In the genomic region with DNA sequence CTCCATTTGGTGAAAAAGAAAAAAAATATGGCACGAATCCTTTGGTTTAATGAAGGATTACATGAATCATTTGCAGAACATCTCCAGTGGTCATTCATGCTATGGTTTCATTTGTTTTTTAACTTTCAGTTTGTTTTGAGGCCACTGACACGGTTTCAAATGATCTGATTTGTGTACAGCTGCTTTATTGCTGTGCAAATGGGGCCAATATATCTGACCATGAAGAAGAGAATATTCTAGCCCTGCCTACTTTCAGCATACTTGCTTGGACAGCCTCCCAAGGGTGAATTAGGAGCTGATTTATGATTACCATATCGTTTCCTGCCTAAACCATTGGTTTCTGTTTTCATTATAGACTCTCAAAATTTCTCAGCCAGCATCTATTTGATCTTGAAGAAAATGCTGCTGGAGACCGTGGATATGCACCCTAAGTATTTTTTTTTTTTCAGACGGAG, we compare ENCODE assay signal across 9 cellular contexts. TPM values are rescaled to one million over a fixed set of nuclear protein-coding genes. Genes with fewer than 3 reads are reported as not detected.
DNase-seq lines count a peak whose midpoint lies in the region; ATAC-seq and TF ChIP-seq lines count a peak whose summit lies in the region.
"Had no signal": no experiment of that assay in that cellular context is flagged by ENCODE, and none has a peak within 500 bp of the region (broad histone marks: within the 10 kb centered on the region; RNA-seq: fewer than 3 reads in every experiment).

No MANE protein-coding gene starts in this region.

- no peaks in the 10 kb centered on the region for H3K27me3 Mint-ChIP-seq in activated T-cell treated with anti-CD3 and anti-CD28 coated beads, Interleukin-2, amount 50 U/mL, for 72 hours (ENCODE audit: low read depth)
- peaks cover 0 to 6% (median 0%) of the 10 kb centered on the region in 5 donors for H3K27me3 Mint-ChIP-seq in naive thymus-derived CD4-positive, alpha-beta T cell

- no peaks in the 10 kb centered on the region for H3K9me3 ChIP-seq in thoracic aorta
- H3K9me3 ChIP-seq in naive thymus-derived CD4-positive, alpha-beta T cell (ENCODE audit: control insufficient read depth in 2 of 3, low read length in 3 of 3) = no peaks in the 10 kb centered on the region

- H3K4me1 ChIP-seq in thoracic aorta (ENCODE audit: control insufficient read depth in 1 of 2, low read depth in 2 of 2) = peaks cover 27 to 69% of the 10 kb centered on the region in 2 donors
- no peaks in the 10 kb centered on the region for H3K4me1 ChIP-seq in naive thymus-derived CD4-positive, alpha-beta T cell (ENCODE audit: control insufficient read depth in 2 of 2, insufficient read depth in 2 of 2, low read length in 2 of 2)

- peaks cover 2 to 4% of the 10 kb centered on the region in 2 donors for H3K9me3 Mint-ChIP-seq in activated T-cell treated with anti-CD3 and anti-CD28 coated beads, Interleukin-2, amount 50 U/mL, for 72 hours
- H3K9me3 Mint-ChIP-seq in naive thymus-derived CD4-positive, alpha-beta T cell = peaks cover 0 to 4% (median 0%) of the 10 kb centered on the region in 11 donors
- H3K9me3 Mint-ChIP-seq: CD8-positive, alpha-beta T cell had no signal

- no peak overlapping the region for H3K27ac Mint-ChIP-seq in activated T-cell treated with anti-CD3 and anti-CD28 coated beads, Interleukin-2, amount 50 U/mL, for 72 hours
- no peak overlapping the region for H3K27ac Mint-ChIP-seq in naive thymus-derived CD4-positive, alpha-beta T cell
- H3K27ac Mint-ChIP-seq: CD8-positive, alpha-beta T cell had no signal

- no peak for TF ChIP-seq CTCF in thoracic aorta (IDR thresholded peaks at IDR 0.05)

- peaks cover 26% of the 10 kb centered on the region for H3K4me1 Mint-ChIP-seq in activated T-cell treated with anti-CD3 and anti-CD28 coated beads, Interleukin-2, amount 50 U/mL, for 72 hours (ENCODE audit: low read depth)
- peaks cover 0 to 10% (median 0%) of the 10 kb centered on the region in 7 donors for H3K4me1 Mint-ChIP-seq in naive thymus-derived CD4-positive, alpha-beta T cell

- peaks cover 30% of the 10 kb centered on the region for H3K36me3 ChIP-seq in thoracic aorta
- H3K36me3 ChIP-seq in naive thymus-derived CD4-positive, alpha-beta T cell (ENCODE audit: control insufficient read depth in 2 of 3, insufficient read depth in 3 of 3, low read length in 3 of 3) = no peaks in the 10 kb centered on the region

- POLR2A ChIA-PET in naive thymus-derived CD4-positive, alpha-beta T cell (lab: Charles Lee) = no interaction called here

- H3K27me3 ChIP-seq in thoracic aorta (replicated peaks; ENCODE audit: insufficient read depth) = no peaks in the 10 kb centered on the region
- H3K27me3 ChIP-seq in naive thymus-derived CD4-positive, alpha-beta T cell (ENCODE audit: control insufficient read depth in 2 of 2, insufficient read depth in 2 of 2, low read length in 2 of 2) = no peaks in the 10 kb centered on the region

- H3K36me3 Mint-ChIP-seq in activated T-cell treated with anti-CD3 and anti-CD28 coated beads, Interleukin-2, amount 50 U/mL, for 72 hours (ENCODE audit: insufficient read depth in 2 of 2) = no peaks in the 10 kb centered on the region
- peaks cover 0 to 8% (median 0%) of the 10 kb centered on the region in 5 donors for H3K36me3 Mint-ChIP-seq in naive thymus-derived CD4-positive, alpha-beta T cell
- H3K36me3 Mint-ChIP-seq: CD8-positive, alpha-beta T cell had no signal

- peak overlapping the region; percentile 61 for H3K27ac ChIP-seq in cingulate gyrus (ENCODE audit: low read depth, low read length)
- peak overlapping the region; percentile 48 to 64 for H3K27ac ChIP-seq in thoracic aorta
- no peak overlapping the region for H3K27ac ChIP-seq in naive thymus-derived CD4-positive, alpha-beta T cell (ENCODE audit: low read depth, low read length)

- intact Hi-C loops in naive thymus-derived CD4-positive, alpha-beta T cell (cut with micrococcal nuclease) = no loop called here

- peak; percentile 41 to 47 for ATAC-seq in activated T-cell treated with anti-CD3 and anti-CD28 coated beads, Interleukin-2, amount 50 U/mL, for 72 hours (replicated peaks in 1 of 2)
- ATAC-seq in HG02981 (IDR thresholded peaks at IDR 0.05; ENCODE audit: unreplicated experiment) = peak; percentile 67
- ATAC-seq in thoracic aorta (ENCODE audit: insufficient number of reproducible peaks, low FRiP score, low read depth) = no peak
- ATAC-seq in naive thymus-derived CD4-positive, alpha-beta T cell = no peak
- ATAC-seq: CD8-positive, alpha-beta T cell had no signal

- in situ Hi-C loops in KBM-7 (cut with MboI; ENCODE audit: low pct_unique_long_range_greater_than_20kb, low sequenced_read_pairs) = no loop called here

- CTCF ChIA-PET in naive thymus-derived CD4-positive, alpha-beta T cell (lab: Charles Lee) = interaction anchor here (0.6 kb wide), 1 partner anchor 33 kb away, joined by 4 read pairs; no protein-coding TSS in a partner anchor

- DNase-seq in activated T-cell treated with anti-CD3 and anti-CD28 coated beads, Interleukin-2, amount 50 U/mL, for 72 hours = no peak
- DNase-seq in activated T-cell treated with anti-CD3 and anti-CD28 coated beads for 4 hours = no peak
- no peak for DNase-seq in thoracic aorta (ENCODE audit: low spot score)
- DNase-seq in KBM-7 = no peak
- no peak for DNase-seq in naive thymus-derived CD4-positive, alpha-beta T cell
- DNase-seq in NCI-H2227 (lab: John Stamatoyannopoulos, UW; ENCODE audit: unreplicated experiment) = no peak
- DNase-seq: CD8-positive, alpha-beta T cell had no signal

- peak overlapping the region; percentile 50 for H3K4me3 ChIP-seq in thoracic aorta
- no peak overlapping the region for H3K4me3 ChIP-seq in naive thymus-derived CD4-positive, alpha-beta T cell (ENCODE audit: low read length)

- H3K4me3 Mint-ChIP-seq in activated T-cell treated with anti-CD3 and anti-CD28 coated beads, Interleukin-2, amount 50 U/mL, for 72 hours = peak overlapping the region; percentile 8 to 50
- peak overlapping the region in 2 of 10 donors; percentile 12 for H3K4me3 Mint-ChIP-seq in naive thymus-derived CD4-positive, alpha-beta T cell
- H3K4me3 Mint-ChIP-seq: CD8-positive, alpha-beta T cell had no signal

RNA-seq across cellular contexts. Expression of a gene that starts 30.7 kb away (rescaled TPM):
- not detected for total RNA-seq in activated T-cell treated with anti-CD3 and anti-CD28 coated beads, Interleukin-2, amount 50 U/mL, for 72 hours
- 1,000 to 10,000 TPM; 1,225 to 2,315 TPM for total RNA-seq in thoracic aorta
- total RNA-seq in naive thymus-derived CD4-positive, alpha-beta T cell = not detected
- polyA plus RNA-seq in naive thymus-derived CD4-positive, alpha-beta T cell = not detected
- total RNA-seq: CD8-positive, alpha-beta T cell had no signal

Comparison
In these comparisons a context has a peak if more than half of its experiments do, and no peak if none do; other contexts are left out.
1. ATAC-seq: peak in activated T-cell treated with anti-CD3 and anti-CD28 coated beads, Interleukin-2, amount 50 U/mL, for 72 hours (2 of 2) and HG02981 (single experiment); none in thoracic aorta (single experiment) and naive thymus-derived CD4-positive, alpha-beta T cell (single experiment).
2. RNA of a gene that starts 30.7 kb away (total RNA-seq): 1,225 to 2,315 TPM in thoracic aorta; not detected in activated T-cell treated with anti-CD3 and anti-CD28 coated beads, Interleukin-2, amount 50 U/mL, for 72 hours and not detected in naive thymus-derived CD4-positive, alpha-beta T cell; every median in the first group is over 1,000 times any median in the second.